ENCODE assay signal across 8 cellular contexts in genomic region chr7:99837649-99838361, GRCh38. TPM values are rescaled to one million over a fixed set of nuclear protein-coding genes. Genes with fewer than 3 reads are reported as not detected.
DNase-seq lines count a peak whose midpoint lies in the region; ATAC-seq and TF ChIP-seq lines count a peak whose summit lies in the region.

No MANE protein-coding gene starts in this region.

- H2AK5ac ChIP-seq in mesendoderm (ENCODE audit: low read length): no peak overlapping the region

- no peak for TF ChIP-seq POLR2A in tibial nerve (IDR thresholded peaks at IDR 0.05)
- no peak for TF ChIP-seq POLR2A in GM18505 (IDR thresholded peaks at IDR 0.05; ENCODE audit: borderline replicate concordance, extremely low read depth, insufficient read depth, insufficient read length)

- H3K27me3 ChIP-seq in mesendoderm (ENCODE audit: insufficient read depth, low read length, poor library complexity) (no peaks in the 10 kb centered on the region), tibial nerve (no peaks in the 10 kb centered on the region)

- no peaks in the 10 kb centered on the region for H3K79me1 ChIP-seq in mesendoderm (ENCODE audit: low read length)

- H3K27me3 Mint-ChIP-seq in T-helper 2 cell treated with Interferon-gamma antibody and Interleukin-4, amounts not matched to agents 5 μg/mL and 100 μg/mL, for 36 hours (ENCODE audit: low read depth): peaks cover 9% of the 10 kb centered on the region

- H3K9ac ChIP-seq in mesendoderm (ENCODE audit: low read length): no peak overlapping the region

- no peak overlapping the region for H4K8ac ChIP-seq in mesendoderm (ENCODE audit: low read depth, low read length)

- H2BK5ac ChIP-seq in mesendoderm (ENCODE audit: low read length): no peak overlapping the region

- peak overlapping the region; percentile 42 for H3K27ac Mint-ChIP-seq in T-helper 2 cell treated with Interferon-gamma antibody and Interleukin-4, amounts not matched to agents 5 μg/mL and 100 μg/mL, for 36 hours

- no peaks in the 10 kb centered on the region for H3K9me3 ChIP-seq in tibial nerve

- H3K18ac ChIP-seq in mesendoderm (ENCODE audit: low read length): peak overlapping the region; percentile 28

- H3K36me3 ChIP-seq in mesendoderm (ENCODE audit: control insufficient read depth, insufficient read depth, low read length) (no peaks in the 10 kb centered on the region), tibial nerve (no peaks in the 10 kb centered on the region)

- H3K4ac ChIP-seq in mesendoderm (ENCODE audit: low read depth, low read length): peak overlapping the region; percentile 43

- H3K4me1 Mint-ChIP-seq in T-helper 2 cell treated with Interferon-gamma antibody and Interleukin-4, amounts not matched to agents 5 μg/mL and 100 μg/mL, for 36 hours (ENCODE audit: low read depth): peaks cover 4% of the 10 kb centered on the region

- no peaks in the 10 kb centered on the region for H3K79me2 ChIP-seq in mesendoderm (ENCODE audit: control insufficient read depth, insufficient read depth, low read length)

- no peak overlapping the region for H3K27ac ChIP-seq in mesendoderm (ENCODE audit: low read depth, low read length)
- H3K27ac ChIP-seq in tibial nerve: peak overlapping the region in 2 of 4 donors; percentile 17 to 42
- H3K27ac ChIP-seq in coronary artery: no peak overlapping the region

- no peak overlapping the region for H3K4me2 ChIP-seq in mesendoderm (ENCODE audit: low read length)

- no peak overlapping the region for H2BK120ac ChIP-seq in mesendoderm (ENCODE audit: low read depth, low read length)

- no peak overlapping the region for H4K5ac ChIP-seq in mesendoderm (ENCODE audit: low read length)

- H3K4me1 ChIP-seq in mesendoderm (ENCODE audit: control insufficient read depth, low read depth, low read length): peaks cover 8% of the 10 kb centered on the region
- H3K4me1 ChIP-seq in tibial nerve: peaks cover 0 to 11% (median 3%) of the 10 kb centered on the region in 4 donors

- H2BK15ac ChIP-seq in mesendoderm (replicated peaks; ENCODE audit: low read depth): peak overlapping the region; percentile 85

- no peaks in the 10 kb centered on the region for H3K9me3 Mint-ChIP-seq in T-helper 2 cell treated with Interferon-gamma antibody and Interleukin-4, amounts not matched to agents 5 μg/mL and 100 μg/mL, for 36 hours

- WGBS in mesendoderm (ENCODE audit: extremely low coverage, insufficient coverage, low lambda C conversion rate): no CpG with 5 or more reads among the region's 5 CpGs
- 84 to 87% methylated on average over 5 of the region's 5 CpGs for WGBS in tibial nerve, 2 donors

- no peak overlapping the region for H3K56ac ChIP-seq in mesendoderm (ENCODE audit: low read length)

- H3K4me3 ChIP-seq in mesendoderm (ENCODE audit: low read length) (no peak overlapping the region), tibial nerve (no peak overlapping the region), coronary artery (no peak overlapping the region)

- H3K4me3 Mint-ChIP-seq in T-helper 2 cell treated with Interferon-gamma antibody and Interleukin-4, amounts not matched to agents 5 μg/mL and 100 μg/mL, for 36 hours: peak overlapping the region; percentile 41

- H3K36me3 Mint-ChIP-seq in T-helper 2 cell treated with Interferon-gamma antibody and Interleukin-4, amounts not matched to agents 5 μg/mL and 100 μg/mL, for 36 hours (ENCODE audit: low read depth): no peaks in the 10 kb centered on the region

- ATAC-seq in GM21786 (IDR thresholded peaks at IDR 0.05; ENCODE audit: unreplicated experiment): peak; percentile 48
- ATAC-seq in GM18505 (IDR thresholded peaks at IDR 0.05; ENCODE audit: unreplicated experiment): no peak

- peak; percentile 10 for DNase-seq in ELR (ENCODE audit: low read depth)
- no peak for DNase-seq in T-helper 2 cell treated with Interferon-gamma antibody and Interleukin-4, amounts not matched to agents 5 μg/mL and 100 μg/mL, for 36 hours (ENCODE audit: low spot score)
- no peak for DNase-seq in mesendoderm
- DNase-seq in tibial nerve (ENCODE audit: low spot score in 2 of 2): no peak
- no peak for DNase-seq in coronary artery (ENCODE audit: low spot score)
- no peak for DNase-seq in activated gamma-delta T cell (lab: John Stamatoyannopoulos, UW)

- no peak overlapping the region for H3K23ac ChIP-seq in mesendoderm (ENCODE audit: low read length)

- TF ChIP-seq EP300 in tibial nerve (IDR thresholded peaks at IDR 0.05): no peak

- peak in 1 of 5 experiments; percentile 21 for TF ChIP-seq CTCF in tibial nerve (IDR thresholded peaks at IDR 0.05)
- no peak for TF ChIP-seq CTCF in coronary artery (IDR thresholded peaks at IDR 0.05)

RNA-seq across cellular contexts. Expression of gene CYP3A43, which starts 10.0 kb away (rescaled TPM):
- polyA plus RNA-seq in mesendoderm (2013, experiment 1 of 2): not detected
- polyA plus RNA-seq in mesendoderm (2013, experiment 2 of 2): not detected
- not detected for total RNA-seq in tibial nerve

RNA-seq across cellular contexts. Expression of gene OR2AE1, which starts 39.0 kb away (rescaled TPM):
- polyA plus RNA-seq in mesendoderm (2013, experiment 1 of 2): not detected
- polyA plus RNA-seq in mesendoderm (2013, experiment 2 of 2): not detected
- 1 to 10 TPM in 1 of 4 donors, not detected in 3; 2.0 TPM for total RNA-seq in tibial nerve

RNA-seq across cellular contexts. Expression of gene CYP3A4, which starts 53.8 kb away (rescaled TPM):
- not detected for polyA plus RNA-seq in mesendoderm (2013, experiment 1 of 2)
- not detected for polyA plus RNA-seq in mesendoderm (2013, experiment 2 of 2)
- total RNA-seq in tibial nerve: 1 to 10 TPM in 1 of 4 donors, under 1 TPM in 1, not detected in 2; 0.22 to 1.5 TPM
